In genomic region chr5:119347574-119347973, GRCh38 we compare ENCODE assay signal across 12 cellular contexts. TPM values are rescaled to one million over a fixed set of nuclear protein-coding genes. Genes with fewer than 3 reads are reported as not detected.
DNase-seq lines count a peak whose midpoint lies in the region; ATAC-seq, FAIRE-seq and TF ChIP-seq lines count a peak whose summit lies in the region.
"Had no signal": no experiment of that assay in that cellular context is flagged by ENCODE, and none has a peak within 500 bp of the region (broad histone marks: within the 10 kb centered on the region; RNA-seq: fewer than 3 reads in every experiment).

No MANE protein-coding gene starts in this region.

- H3K9me3 ChIP-seq in BLaER1 (no peaks in the 10 kb centered on the region), OCI-LY7 (ENCODE audit: low read length) (no peaks in the 10 kb centered on the region), kidney (ENCODE audit: control insufficient read depth in 1 of 2, low read length in 2 of 2) (no peaks in the 10 kb centered on the region), colonic mucosa (no peaks in the 10 kb centered on the region), MG63 (no peaks in the 10 kb centered on the region)
- H3K9me3 ChIP-seq: thoracic aorta had no signal

- H3K79me2 ChIP-seq in OCI-LY7 (ENCODE audit: insufficient read depth, low read depth, low read length), result peaks cover 97% of the 10 kb centered on the region

- no peak overlapping the region; the same call in 1 of the 2 replicates for H3K9ac ChIP-seq in BLaER1
- H3K9ac ChIP-seq in kidney (ENCODE audit: low read length in 2 of 2), result no peak overlapping the region
- no peak overlapping the region for H3K9ac ChIP-seq in colonic mucosa (ENCODE audit: low read depth in 2 of 2, low read length in 2 of 2)

- H3K36me3 ChIP-seq in BLaER1, result no peaks in the 10 kb centered on the region
- peaks cover 6% of the 10 kb centered on the region; the same call in 1 of the 2 replicates for H3K36me3 ChIP-seq in OCI-LY7 (ENCODE audit: insufficient read depth, low read length)
- H3K36me3 ChIP-seq in kidney (ENCODE audit: control insufficient read depth in 1 of 2, insufficient read depth in 2 of 2, low read length in 2 of 2), result no peaks in the 10 kb centered on the region
- no peaks in the 10 kb centered on the region for H3K36me3 ChIP-seq in colonic mucosa
- H3K36me3 ChIP-seq in MG63, result no peaks in the 10 kb centered on the region
- H3K36me3 ChIP-seq: thoracic aorta had no signal

- CTCF ChIA-PET in OCI-LY7 (lab: Charles Lee; ENCODE audit: unreplicated experiment), result interaction anchor here (1.2 kb wide), 1 partner anchor 30 kb away, joined by 3 read pairs; no protein-coding TSS in a partner anchor

- H3K4me1 ChIP-seq in BLaER1 (peaks cover 46% of the 10 kb centered on the region), OCI-LY7 (ENCODE audit: insufficient read depth, low read length, poor library complexity, severe bottlenecking) (peaks cover 98% of the 10 kb centered on the region), kidney (ENCODE audit: control insufficient read depth in 1 of 2, insufficient read depth in 1 of 2, low read depth in 1 of 2, low read length in 2 of 2) (peaks cover 0 to 2% of the 10 kb centered on the region in 2 donors), colonic mucosa (peaks cover 4% of the 10 kb centered on the region)

- H3K4me2 ChIP-seq in BLaER1, result peak overlapping the region; percentile 57
- peak overlapping the region; percentile 74 for H3K4me2 ChIP-seq in OCI-LY7 (ENCODE audit: low read length)

- TF ChIP-seq CTCF in OCI-LY7 (conservative IDR thresholded peaks at IDR 0.05; ENCODE audit: low read length), result no peak
- no peak for TF ChIP-seq CTCF in kidney (IDR thresholded peaks at IDR 0.05; ENCODE audit: borderline replicate concordance, extremely low read depth, insufficient read depth)
- no peak for TF ChIP-seq CTCF in colonic mucosa (IDR thresholded peaks at IDR 0.05)

- H4K20me1 ChIP-seq in BLaER1 (0 out of 2 replicates have a peak, but pooled peaks cover 2% of the 10 kb centered on the region), OCI-LY7 (ENCODE audit: insufficient read depth, low read length) (peaks cover 5% of the 10 kb centered on the region; the same call in 1 of the 2 replicates)

- POLR2A ChIA-PET in OCI-LY7 (lab: Charles Lee), result interaction anchor here (0.7 to 30.8 kb wide), 7 partner anchors 9 to 293 kb away, joined by 3 to 538 read pairs (median 3); partner anchors contain the start of gene TNFAIP8

- H3K9me2 ChIP-seq in OCI-LY7 (ENCODE audit: insufficient read depth, low read length), result no peaks in the 10 kb centered on the region

- peak; percentile 39 for DNase-seq in COR-L47 (lab: John Stamatoyannopoulos, UW)
- no peak for DNase-seq in OCI-LY7 (ENCODE audit: low spot score)
- no peak for DNase-seq in kidney
- no peak for DNase-seq in colonic mucosa
- DNase-seq in MG63, result no peak
- DNase-seq: activated CD4-positive, alpha-beta T cell treated with anti-CD3 and anti-CD28 coated beads for 48 hours; right cardiac atrium had no signal

- intact Hi-C loops in OCI-LY7 (cut with micrococcal nuclease; ENCODE audit: unreplicated experiment), result no loop called here
- intact Hi-C loops in kidney (cut with DNase I), result no loop called here
- intact Hi-C loops in colonic mucosa (cut with DNase I), result no loop called here

- no peak overlapping the region for H3K4me3 ChIP-seq in BLaER1
- H3K4me3 ChIP-seq in OCI-LY7 (ENCODE audit: low read depth, low read length, poor library complexity, severe bottlenecking), result peak overlapping the region; percentile 11
- no peak overlapping the region for H3K4me3 ChIP-seq in kidney (ENCODE audit: low read length in 2 of 2)
- no peak overlapping the region for H3K4me3 ChIP-seq in colonic mucosa
- no peak overlapping the region for H3K4me3 ChIP-seq in MG63
- H3K4me3 ChIP-seq: thoracic aorta had no signal

- H3K27ac ChIP-seq in BLaER1 (no peak overlapping the region), OCI-LY7 (ENCODE audit: low read depth, low read length, poor library complexity, severe bottlenecking) (peak overlapping the region; percentile 33), kidney (ENCODE audit: low read depth in 2 of 2, low read length in 2 of 2) (peak overlapping the region; percentile 18 to 23), colonic mucosa (no peak overlapping the region)
- H3K27ac ChIP-seq: thoracic aorta had no signal

- ATAC-seq in HG02840 (IDR thresholded peaks at IDR 0.05; ENCODE audit: low FRiP score, unreplicated experiment), result no peak
- ATAC-seq: right cardiac atrium had no signal

- no TSS peak for BruUV-seq in OCI-LY7 (replicated peaks; lab: Mats Ljungman, UMichigan)

- H2AFZ ChIP-seq in OCI-LY7 (ENCODE audit: low read length), result no peak overlapping the region

- no peak for FAIRE-seq in kidney (lab: Jason Lieb, UNC)
- FAIRE-seq: colon, D721Med had no signal

- no peaks in the 10 kb centered on the region for H3K27me3 ChIP-seq in BLaER1
- H3K27me3 ChIP-seq in colonic mucosa, result no peaks in the 10 kb centered on the region
- H3K27me3 ChIP-seq in MG63, result no peaks in the 10 kb centered on the region

RNA-seq across cellular contexts. Expression of gene TNFAIP8, which starts 8.2 kb away (rescaled TPM):
- 92.9 and 95.1 TPM in 2 replicates for total RNA-seq in OCI-LY7 (2014; rRNA removed; shearing (Covaris generic))
- total RNA-seq in OCI-LY7 (2022) (75.4 and 94.5 TPM in 2 replicates), kidney (41.5 TPM), colonic mucosa (10 to 100 TPM; 11.0 to 12.7 TPM)
- polyA plus RNA-seq in kidney (ENCODE audit: insufficient read depth, low read depth, low replicate concordance), result 13.3 TPM
- total RNA-seq in MG63 (2014; rRNA removed; shearing (Covaris generic); ENCODE audit: low replicate concordance), result 12.1 and 22.2 TPM in 2 replicates

Comparison
In these comparisons a context has a peak if more than half of its experiments do, and no peak if none do; other contexts are left out.
1. H3K27ac ChIP-seq: peak in OCI-LY7 (single experiment) and kidney (2 of 2); none in BLaER1 (single experiment) and colonic mucosa (single experiment).